ENCODE assay signal across 8 cellular contexts in the genomic region with DNA sequence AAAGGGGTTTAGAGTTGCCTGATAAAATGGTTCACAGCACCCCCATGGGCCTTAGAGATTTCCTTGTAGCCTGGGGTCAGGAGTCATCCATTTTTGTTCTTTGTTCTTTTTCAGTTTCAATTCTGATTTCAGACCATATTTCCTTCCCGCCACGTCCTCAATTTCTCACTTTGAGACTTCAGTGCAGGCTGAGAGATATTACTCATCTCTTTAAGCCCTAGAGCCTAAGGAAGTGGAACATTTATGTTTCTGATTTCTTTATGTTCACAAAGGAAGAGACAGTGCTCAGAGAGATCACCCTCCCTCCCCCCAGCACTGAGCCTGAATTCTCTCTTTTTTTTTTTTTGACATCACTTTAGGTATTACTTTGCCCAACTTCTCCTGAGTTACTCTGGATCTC. TPM values are rescaled to one million over a fixed set of nuclear protein-coding genes. Genes with fewer than 3 reads are reported as not detected.
DNase-seq lines count a peak whose midpoint lies in the region; ATAC-seq, FAIRE-seq and TF ChIP-seq lines count a peak whose summit lies in the region.

No MANE protein-coding gene starts in this region.

- TF ChIP-seq POLR2A in GM12891 (IDR thresholded peaks at IDR 0.05; ENCODE audit: low read depth, low read length), result no peak

- peak; percentile 75 for FAIRE-seq in GM12891 (lab: Jason Lieb, UNC)

- DNase-seq in GM12891 (ENCODE audit: insufficient read length, low spot score) (no peak), MV-4-11 (lab: John Stamatoyannopoulos, UW) (peak; percentile 85), fibroblast of mammary gland (ENCODE audit: low read depth) (peak; percentile 16), NCI-H774 (lab: John Stamatoyannopoulos, UW) (no peak), Kasumi-1 (lab: John Stamatoyannopoulos, UW) (no peak), NCI-H1105 treated with DMSO at 0.1 percent for 48 hours (lab: John Stamatoyannopoulos, UW) (no peak)

- no peak for TF ChIP-seq CTCF in fibroblast of mammary gland (conservative IDR thresholded peaks at IDR 0.05; ENCODE audit: control insufficient read depth, insufficient read depth, low read depth, low read length)

- peak; percentile 84 for ATAC-seq in GM21529 (IDR thresholded peaks at IDR 0.05; ENCODE audit: unreplicated experiment)
- no peak for ATAC-seq in HG02571 (IDR thresholded peaks at IDR 0.05; ENCODE audit: unreplicated experiment)

- H3K4me3 ChIP-seq in fibroblast of mammary gland (ENCODE audit: control insufficient read depth, low read depth, low read length), result no peak overlapping the region

TF ChIP-seq in GM12891, 5 proteins besides CTCF, POLR2A, EP300 and RAD21:
- TF ChIP-seq SPI1 (IDR thresholded peaks at IDR 0.05; ENCODE audit: low read depth, low read length) (peak; percentile 70), PAX5 (IDR thresholded peaks at IDR 0.05; ENCODE audit: insufficient read depth, low read length, severe bottlenecking) (no peak)

RNA-seq across cellular contexts. Expression of gene MSN, which starts 56.3 kb away (rescaled TPM):
- 196 TPM for polyA plus RNA-seq in GM12891 (2012; ENCODE audit: low read depth, missing spikeins)

Comparison
In these comparisons a context has a peak if more than half of its experiments do, and no peak if none do; other contexts are left out.
1. DNase-seq: peak in MV-4-11 (single experiment) and fibroblast of mammary gland (single experiment); none in GM12891 (single experiment), NCI-H774 (single experiment), Kasumi-1 (0 of 2) and NCI-H1105 treated with DMSO at 0.1 percent for 48 hours (single experiment).